1 cellular context compared by ENCODE assay signal in genomic region chr1:160744287-160744857, GRCh38.
TF ChIP-seq lines count a peak whose summit lies in the region.

No MANE protein-coding gene starts in this region.

TF ChIP-seq in GM12878, 131 proteins besides CTCF, POLR2A, EP300 and RAD21 (continued from another document and continues in another):
- TF ChIP-seq ATF2 (IDR thresholded peaks at IDR 0.05; ENCODE audit: low read length) (peak; percentile 74; the same call in 1 of the 2 replicates), STAT3 (IDR thresholded peaks at IDR 0.05; ENCODE audit: low read depth, low read length) (no peak), BHLHE40 (IDR thresholded peaks at IDR 0.05; ENCODE audit: borderline replicate concordance in 1 of 2, low read depth in 2 of 2, low read length in 1 of 2) (peak; percentile 45 to 65; a peak in 2 of 4 replicates), POLR2AphosphoS5 (IDR thresholded peaks at IDR 0.05; ENCODE audit: low read length) (peak; percentile 47; the same call in 1 of the 2 replicates), POU2F2 (IDR thresholded peaks at IDR 0.05; ENCODE audit: borderline replicate concordance, low read depth, low read length) (0 out of 3 replicates have a peak, but pooled peaks have one; percentile 15), ZSCAN29 (IDR thresholded peaks at IDR 0.05) (no peak), RUNX3 (IDR thresholded peaks at IDR 0.05; ENCODE audit: low read length) (peak; percentile 73), ETV6 (conservative IDR thresholded peaks at IDR 0.05 in 1 of 2, IDR thresholded peaks at IDR 0.05 in 1 of 2; ENCODE audit: borderline replicate concordance in 1 of 2, low read depth in 1 of 2) (no peak), SMARCA5 (IDR thresholded peaks at IDR 0.05) (0 out of 2 replicates have a peak, but pooled peaks have one; percentile 60), FOXK2 (IDR thresholded peaks at IDR 0.05) (no peak), NRF1 (conservative IDR thresholded peaks at IDR 0.05; ENCODE audit: low read depth, low read length) (no peak), RBBP5 (conservative IDR thresholded peaks at IDR 0.05) (no peak), HSF1 (IDR thresholded peaks at IDR 0.05; ENCODE audit: low read depth, low read length) (no peak), CHD1 (IDR thresholded peaks at IDR 0.05; ENCODE audit: low read depth, low read length) (no peak), MTA2 (IDR thresholded peaks at IDR 0.05; ENCODE audit: low read depth) (peak; percentile 86), KLF5 (IDR thresholded peaks at IDR 0.05; ENCODE audit: partially characterized antibody) (no peak), SPI1 (IDR thresholded peaks at IDR 0.05; ENCODE audit: borderline replicate concordance, insufficient read depth, low read depth, low read length) (peak; percentile 80), JUNB (IDR thresholded peaks at IDR 0.05) (no peak), USF2 (IDR thresholded peaks at IDR 0.05; ENCODE audit: borderline replicate concordance, low read depth, low read length) (no peak), KAT2A (conservative IDR thresholded peaks at IDR 0.05; ENCODE audit: control insufficient read depth, low read depth, low read length) (no peak), TBL1XR1 (IDR thresholded peaks at IDR 0.05; ENCODE audit: low read depth, low read length) (peak; percentile 28; the same call in 1 of the 2 replicates), E2F8 (IDR thresholded peaks at IDR 0.05; ENCODE audit: low read depth, partially characterized antibody) (no peak), ATF3 (IDR thresholded peaks at IDR 0.05; ENCODE audit: borderline replicate concordance, extremely low read depth, low read depth, low read length) (no peak), PML (IDR thresholded peaks at IDR 0.05; ENCODE audit: low read length) (no peak), BMI1 (IDR thresholded peaks at IDR 0.05; ENCODE audit: borderline replicate concordance) (peak; percentile 22; the same call in 1 of the 2 replicates), BCLAF1 (IDR thresholded peaks at IDR 0.05) (no peak), PAX5 (IDR thresholded peaks at IDR 0.05; ENCODE audit: borderline replicate concordance, low read depth, low read length) (peak; percentile 82)
- TF ChIP-seq, protein P1, sequence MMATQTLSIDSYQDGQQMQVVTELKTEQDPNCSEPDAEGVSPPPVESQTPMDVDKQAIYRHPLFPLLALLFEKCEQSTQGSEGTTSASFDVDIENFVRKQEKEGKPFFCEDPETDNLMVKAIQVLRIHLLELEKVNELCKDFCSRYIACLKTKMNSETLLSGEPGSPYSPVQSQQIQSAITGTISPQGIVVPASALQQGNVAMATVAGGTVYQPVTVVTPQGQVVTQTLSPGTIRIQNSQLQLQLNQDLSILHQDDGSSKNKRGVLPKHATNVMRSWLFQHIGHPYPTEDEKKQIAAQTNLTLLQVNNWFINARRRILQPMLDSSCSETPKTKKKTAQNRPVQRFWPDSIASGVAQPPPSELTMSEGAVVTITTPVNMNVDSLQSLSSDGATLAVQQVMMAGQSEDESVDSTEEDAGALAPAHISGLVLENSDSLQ (IDR thresholded peaks at IDR 0.05), result no peak
- TF ChIP-seq, protein P2, sequence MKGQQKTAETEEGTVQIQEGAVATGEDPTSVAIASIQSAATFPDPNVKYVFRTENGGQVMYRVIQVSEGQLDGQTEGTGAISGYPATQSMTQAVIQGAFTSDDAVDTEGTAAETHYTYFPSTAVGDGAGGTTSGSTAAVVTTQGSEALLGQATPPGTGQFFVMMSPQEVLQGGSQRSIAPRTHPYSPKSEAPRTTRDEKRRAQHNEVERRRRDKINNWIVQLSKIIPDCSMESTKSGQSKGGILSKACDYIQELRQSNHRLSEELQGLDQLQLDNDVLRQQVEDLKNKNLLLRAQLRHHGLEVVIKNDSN (IDR thresholded peaks at IDR 0.05; ENCODE audit: borderline replicate concordance, extremely low read length, insufficient read depth, low read depth, low read length), result no peak
- TF ChIP-seq, protein P3, sequence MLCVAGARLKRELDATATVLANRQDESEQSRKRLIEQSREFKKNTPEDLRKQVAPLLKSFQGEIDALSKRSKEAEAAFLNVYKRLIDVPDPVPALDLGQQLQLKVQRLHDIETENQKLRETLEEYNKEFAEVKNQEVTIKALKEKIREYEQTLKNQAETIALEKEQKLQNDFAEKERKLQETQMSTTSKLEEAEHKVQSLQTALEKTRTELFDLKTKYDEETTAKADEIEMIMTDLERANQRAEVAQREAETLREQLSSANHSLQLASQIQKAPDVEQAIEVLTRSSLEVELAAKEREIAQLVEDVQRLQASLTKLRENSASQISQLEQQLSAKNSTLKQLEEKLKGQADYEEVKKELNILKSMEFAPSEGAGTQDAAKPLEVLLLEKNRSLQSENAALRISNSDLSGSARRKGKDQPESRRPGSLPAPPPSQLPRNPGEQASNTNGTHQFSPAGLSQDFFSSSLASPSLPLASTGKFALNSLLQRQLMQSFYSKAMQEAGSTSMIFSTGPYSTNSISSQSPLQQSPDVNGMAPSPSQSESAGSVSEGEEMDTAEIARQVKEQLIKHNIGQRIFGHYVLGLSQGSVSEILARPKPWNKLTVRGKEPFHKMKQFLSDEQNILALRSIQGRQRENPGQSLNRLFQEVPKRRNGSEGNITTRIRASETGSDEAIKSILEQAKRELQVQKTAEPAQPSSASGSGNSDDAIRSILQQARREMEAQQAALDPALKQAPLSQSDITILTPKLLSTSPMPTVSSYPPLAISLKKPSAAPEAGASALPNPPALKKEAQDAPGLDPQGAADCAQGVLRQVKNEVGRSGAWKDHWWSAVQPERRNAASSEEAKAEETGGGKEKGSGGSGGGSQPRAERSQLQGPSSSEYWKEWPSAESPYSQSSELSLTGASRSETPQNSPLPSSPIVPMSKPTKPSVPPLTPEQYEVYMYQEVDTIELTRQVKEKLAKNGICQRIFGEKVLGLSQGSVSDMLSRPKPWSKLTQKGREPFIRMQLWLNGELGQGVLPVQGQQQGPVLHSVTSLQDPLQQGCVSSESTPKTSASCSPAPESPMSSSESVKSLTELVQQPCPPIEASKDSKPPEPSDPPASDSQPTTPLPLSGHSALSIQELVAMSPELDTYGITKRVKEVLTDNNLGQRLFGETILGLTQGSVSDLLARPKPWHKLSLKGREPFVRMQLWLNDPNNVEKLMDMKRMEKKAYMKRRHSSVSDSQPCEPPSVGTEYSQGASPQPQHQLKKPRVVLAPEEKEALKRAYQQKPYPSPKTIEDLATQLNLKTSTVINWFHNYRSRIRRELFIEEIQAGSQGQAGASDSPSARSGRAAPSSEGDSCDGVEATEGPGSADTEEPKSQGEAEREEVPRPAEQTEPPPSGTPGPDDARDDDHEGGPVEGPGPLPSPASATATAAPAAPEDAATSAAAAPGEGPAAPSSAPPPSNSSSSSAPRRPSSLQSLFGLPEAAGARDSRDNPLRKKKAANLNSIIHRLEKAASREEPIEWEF (IDR thresholded peaks at IDR 0.05; ENCODE audit: insufficient replicate concordance, low read depth, low read length), result peak; percentile 88
- TF ChIP-seq, protein P4, sequence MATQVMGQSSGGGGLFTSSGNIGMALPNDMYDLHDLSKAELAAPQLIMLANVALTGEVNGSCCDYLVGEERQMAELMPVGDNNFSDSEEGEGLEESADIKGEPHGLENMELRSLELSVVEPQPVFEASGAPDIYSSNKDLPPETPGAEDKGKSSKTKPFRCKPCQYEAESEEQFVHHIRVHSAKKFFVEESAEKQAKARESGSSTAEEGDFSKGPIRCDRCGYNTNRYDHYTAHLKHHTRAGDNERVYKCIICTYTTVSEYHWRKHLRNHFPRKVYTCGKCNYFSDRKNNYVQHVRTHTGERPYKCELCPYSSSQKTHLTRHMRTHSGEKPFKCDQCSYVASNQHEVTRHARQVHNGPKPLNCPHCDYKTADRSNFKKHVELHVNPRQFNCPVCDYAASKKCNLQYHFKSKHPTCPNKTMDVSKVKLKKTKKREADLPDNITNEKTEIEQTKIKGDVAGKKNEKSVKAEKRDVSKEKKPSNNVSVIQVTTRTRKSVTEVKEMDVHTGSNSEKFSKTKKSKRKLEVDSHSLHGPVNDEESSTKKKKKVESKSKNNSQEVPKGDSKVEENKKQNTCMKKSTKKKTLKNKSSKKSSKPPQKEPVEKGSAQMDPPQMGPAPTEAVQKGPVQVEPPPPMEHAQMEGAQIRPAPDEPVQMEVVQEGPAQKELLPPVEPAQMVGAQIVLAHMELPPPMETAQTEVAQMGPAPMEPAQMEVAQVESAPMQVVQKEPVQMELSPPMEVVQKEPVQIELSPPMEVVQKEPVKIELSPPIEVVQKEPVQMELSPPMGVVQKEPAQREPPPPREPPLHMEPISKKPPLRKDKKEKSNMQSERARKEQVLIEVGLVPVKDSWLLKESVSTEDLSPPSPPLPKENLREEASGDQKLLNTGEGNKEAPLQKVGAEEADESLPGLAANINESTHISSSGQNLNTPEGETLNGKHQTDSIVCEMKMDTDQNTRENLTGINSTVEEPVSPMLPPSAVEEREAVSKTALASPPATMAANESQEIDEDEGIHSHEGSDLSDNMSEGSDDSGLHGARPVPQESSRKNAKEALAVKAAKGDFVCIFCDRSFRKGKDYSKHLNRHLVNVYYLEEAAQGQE (IDR thresholded peaks at IDR 0.05; ENCODE audit: low read depth, low read length), result no peak
